Comparison of ENCODE assay signal across 9 cellular contexts in the genomic region with DNA sequence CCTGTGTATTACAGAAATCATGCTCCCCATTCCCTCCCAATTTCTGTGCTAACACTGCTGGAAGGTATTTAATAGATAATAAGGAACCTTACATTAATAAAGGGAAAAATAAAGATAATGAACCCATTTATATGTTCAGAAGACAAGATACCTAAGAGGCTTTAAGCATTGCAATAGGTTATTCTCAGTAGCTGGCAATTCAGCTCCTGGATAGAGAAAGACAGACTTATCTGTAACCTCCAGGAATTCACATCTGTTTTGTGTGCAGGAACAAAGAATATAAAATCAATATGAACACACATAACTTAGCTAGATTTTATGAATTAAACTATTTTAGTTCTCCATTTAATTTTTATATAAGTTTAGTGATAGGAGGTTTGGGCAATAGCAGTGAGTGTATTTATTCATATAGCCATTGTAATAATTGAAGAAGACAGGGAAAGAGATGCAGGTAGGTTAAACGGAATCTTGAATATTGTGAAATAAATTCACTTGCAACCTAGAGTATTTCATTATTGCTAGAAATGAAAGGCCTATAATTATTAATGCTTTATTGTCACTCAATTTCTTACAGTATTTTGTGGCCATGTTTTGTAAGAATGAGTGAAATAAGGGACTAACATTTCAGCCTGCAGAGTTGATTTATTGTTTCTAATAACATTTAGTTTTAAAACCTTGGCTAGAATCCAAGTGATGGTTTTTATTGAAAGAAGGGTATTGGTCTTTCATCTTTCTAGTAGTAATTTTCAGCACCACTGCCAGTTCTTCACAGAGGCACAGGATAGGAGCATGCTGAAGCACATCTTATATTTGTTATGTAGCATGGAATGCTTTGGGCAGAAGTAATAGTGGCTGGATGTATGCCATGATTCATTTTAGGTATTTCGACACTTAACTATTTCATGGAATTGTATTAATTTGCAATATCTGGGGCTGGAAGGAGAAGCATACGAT. TPM values are rescaled to one million over a fixed set of nuclear protein-coding genes. Genes with fewer than 3 reads are reported as not detected.
A peak's percentile ranks its signal among the peaks of the same experiment; 100 is the strongest.
DNase-seq lines count a peak whose midpoint lies in the region; ATAC-seq and TF ChIP-seq lines count a peak whose summit lies in the region.
"Had no signal": no experiment of that assay in that cellular context is flagged by ENCODE, and none has a peak within 500 bp of the region (broad histone marks: within the 10 kb centered on the region; RNA-seq: fewer than 3 reads in every experiment).

No MANE protein-coding gene starts in this region.

- 45 to 49% methylated on average over 3 of the region's 3 CpGs for WGBS in upper lobe of left lung, 2 donors

- H3K9me3 ChIP-seq in cardiac muscle cell (ENCODE audit: low read depth) (no peaks in the 10 kb centered on the region), Peyer's patch (no peaks in the 10 kb centered on the region), upper lobe of left lung (no peaks in the 10 kb centered on the region)

- TF ChIP-seq CTCF in cardiac muscle cell (IDR thresholded peaks at IDR 0.05; ENCODE audit: low read depth, low read length), result no peak
- no peak for TF ChIP-seq CTCF in Peyer's patch (IDR thresholded peaks at IDR 0.05)
- TF ChIP-seq CTCF in fibroblast of villous mesenchyme (IDR thresholded peaks at IDR 0.05; ENCODE audit: insufficient read depth, low read depth, low read length), result no peak
- no peak for TF ChIP-seq CTCF in upper lobe of left lung (IDR thresholded peaks at IDR 0.05)

- H3K36me3 ChIP-seq in cardiac muscle cell, result no peaks in the 10 kb centered on the region
- no peaks in the 10 kb centered on the region for H3K36me3 ChIP-seq in Peyer's patch
- no peaks in the 10 kb centered on the region for H3K36me3 ChIP-seq in upper lobe of left lung

- TF ChIP-seq EP300 in upper lobe of left lung (IDR thresholded peaks at IDR 0.05), result no peak

- H3K4me3 ChIP-seq in cardiac muscle cell, result peak overlapping the region; percentile 96
- H3K4me3 ChIP-seq in Peyer's patch, result peak overlapping the region in 3 of 4 donors; percentile 78 to 95 (median 94)
- H3K4me3 ChIP-seq in fibroblast of villous mesenchyme (ENCODE audit: low read depth, low read length), result peak overlapping the region; percentile 93
- H3K4me3 ChIP-seq in upper lobe of left lung, result peak overlapping the region; percentile 69 to 97 (median 84)

- H3K27ac ChIP-seq in cardiac muscle cell (no peak overlapping the region), Peyer's patch (no peak overlapping the region), upper lobe of left lung (no peak overlapping the region)

- peaks cover 39% of the 10 kb centered on the region for H3K4me1 ChIP-seq in cardiac muscle cell (ENCODE audit: low read depth)
- peaks cover 0 to 35% (median 0%) of the 10 kb centered on the region in 4 donors for H3K4me1 ChIP-seq in Peyer's patch
- H3K4me1 ChIP-seq in upper lobe of left lung, result peaks cover 20 to 30% (median 25%) of the 10 kb centered on the region in 4 donors

- intact Hi-C loops in Right ventricle myocardium inferior (cut with DNase I) (loop anchor here (2.0 kb wide), 2 partner anchors 101 to 223 kb away; no protein-coding TSS in a partner anchor), posterior vena cava (cut with DNase I) (loop anchor here in 1 of 2 donors (10.0 kb wide), 1 partner anchor 99 kb away; no protein-coding TSS in a partner anchor)

- peak; percentile 32 to 56 for DNase-seq in cardiac muscle cell (ENCODE audit: low read depth in 1 of 2, low spot score in 1 of 2)
- no peak for DNase-seq in Right ventricle myocardium inferior (ENCODE audit: missing footprints)
- DNase-seq in Peyer's patch, result no peak
- DNase-seq in fibroblast of villous mesenchyme (ENCODE audit: low read depth), result peak; percentile 22
- DNase-seq in upper lobe of left lung, result no peak
- DNase-seq in DMS114 treated with DMSO at 0.1 percent for 48 hours (lab: John Stamatoyannopoulos, UW; ENCODE audit: unreplicated experiment), result no peak
- no peak for DNase-seq in posterior vena cava (ENCODE audit: low spot score)
- DNase-seq: naive B cell had no signal

- ATAC-seq in Right ventricle myocardium inferior (no peak), upper lobe of left lung (ENCODE audit: low FRiP score in 2 of 2) (no peak), GM21526 (IDR thresholded peaks at IDR 0.05; ENCODE audit: low FRiP score, unreplicated experiment) (no peak)

- TF ChIP-seq POLR2A in Peyer's patch (IDR thresholded peaks at IDR 0.05) (no peak), upper lobe of left lung (IDR thresholded peaks at IDR 0.05) (no peak)

- H3K27me3 ChIP-seq in cardiac muscle cell (no peaks in the 10 kb centered on the region), Peyer's patch (no peaks in the 10 kb centered on the region), upper lobe of left lung (no peaks in the 10 kb centered on the region)

RNA-seq across cellular contexts. Expression of a gene that starts 1.5 kb away (rescaled TPM):
- 29.3 and 36.4 TPM in 2 replicates for total RNA-seq in cardiac muscle cell
- polyA plus RNA-seq in cardiac muscle cell, result 18.1 TPM in 2 replicates
- total RNA-seq in Right ventricle myocardium inferior, result 35.8 TPM
- 10 to 100 TPM; 29.7 to 59.7 (median 53.9) TPM for total RNA-seq in Peyer's patch
- total RNA-seq in fibroblast of villous mesenchyme, result 18.7 and 31.5 TPM in 2 replicates
- total RNA-seq in upper lobe of left lung, result 10 to 100 TPM; 21.3 to 30.2 (median 25.3) TPM
- total RNA-seq in posterior vena cava, result 10 to 100 TPM; 14.9 to 38.3 TPM

Comparison
In these comparisons a context has a peak if more than half of its experiments do, and no peak if none do; other contexts are left out.
1. DNase-seq: peak in cardiac muscle cell (2 of 2) and fibroblast of villous mesenchyme (single experiment); none in Right ventricle myocardium inferior (single experiment), Peyer's patch (0 of 3), upper lobe of left lung (0 of 2), DMS114 treated with DMSO at 0.1 percent for 48 hours (single experiment) and posterior vena cava (single experiment).
2. Peak in every context shown above with its lines, with median percentiles within 50 percentile points of each other: H3K4me3 ChIP-seq.